ENCODE assay signal across 1 cellular context in the genomic region with DNA sequence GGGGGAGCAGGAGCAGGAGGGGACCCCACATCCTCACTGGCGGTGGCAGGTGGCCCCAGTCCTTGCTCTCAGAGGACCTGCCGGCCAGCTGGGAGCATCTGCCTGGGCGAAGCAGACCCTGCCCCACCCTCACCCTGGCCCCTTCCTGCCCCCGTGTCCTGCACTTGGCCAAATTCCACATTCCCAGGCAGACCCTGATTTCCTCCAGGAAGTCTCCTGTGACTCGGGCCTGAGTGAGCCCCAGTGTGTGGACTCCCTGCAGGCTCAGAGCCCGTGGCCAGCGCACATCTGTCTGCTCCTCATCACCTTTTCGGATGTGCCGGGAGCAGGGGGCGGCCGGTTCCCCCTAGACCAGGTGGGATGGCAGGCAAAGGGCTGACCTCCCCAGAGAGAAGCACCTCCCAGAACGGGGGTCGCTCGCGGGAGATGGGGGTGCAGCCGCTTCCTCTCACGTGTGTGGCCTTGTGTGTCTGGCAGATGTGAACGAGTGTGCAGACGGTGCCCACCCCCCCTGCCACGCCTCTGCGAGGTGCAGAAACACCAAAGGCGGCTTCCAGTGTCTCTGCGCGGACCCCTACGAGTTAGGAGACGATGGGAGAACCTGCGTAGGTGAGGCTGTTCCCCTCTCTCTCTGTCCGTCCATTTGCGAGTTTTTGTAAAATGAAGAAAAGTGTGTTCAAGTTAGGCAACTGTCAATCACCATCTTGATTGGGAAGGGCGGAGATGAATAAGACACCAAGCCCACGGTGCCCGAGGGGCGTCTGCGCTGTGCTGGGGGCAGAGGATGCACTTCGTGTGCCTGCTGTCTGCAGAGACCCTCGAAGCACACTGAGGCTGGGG.
TF ChIP-seq lines count a peak whose summit lies in the region.

No MANE protein-coding gene starts in this region.

TF ChIP-seq in H1, 55 proteins besides CTCF, POLR2A, EP300 and RAD21 (continued from another document):
- TF ChIP-seq JUN (IDR thresholded peaks at IDR 0.05; ENCODE audit: low read depth, low read length) (no peak), EGR1 (IDR thresholded peaks at IDR 0.05; ENCODE audit: borderline replicate concordance, low read depth, low read length) (no peak)
TF ChIP-seq in H1: peak in this region for 0.
